Comparison of ENCODE assay signal across 15 cellular contexts in the genomic region with DNA sequence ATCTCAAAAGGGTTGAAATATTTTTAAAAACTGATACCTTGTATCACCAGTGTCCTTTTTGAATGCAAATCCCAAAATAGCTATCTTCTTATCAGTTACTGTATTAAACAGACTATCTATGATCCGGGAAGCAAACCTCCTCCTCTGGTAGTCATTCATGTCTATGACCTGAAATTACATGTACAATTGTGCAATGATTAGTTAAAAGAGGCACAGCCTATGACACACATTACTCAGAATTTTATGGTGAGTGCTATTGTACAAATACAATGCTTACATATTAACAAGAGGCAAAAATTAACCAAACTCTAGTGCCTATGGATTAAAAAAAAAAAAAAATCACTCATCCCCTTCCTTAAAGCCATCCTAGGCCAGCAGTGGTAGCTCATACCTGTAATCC.
"Had no signal": no experiment of that assay in that cellular context is flagged by ENCODE, and none has a peak within 500 bp of the region (broad histone marks: within the 10 kb centered on the region; RNA-seq: fewer than 3 reads in every experiment).

No MANE protein-coding gene starts in this region.

- H3K4me1 Mint-ChIP-seq: activated CD4-positive, alpha-beta memory T cell treated with anti-CD3 and anti-CD28 coated beads, Interleukin-2, amount 10 ng/mL, durations not matched to agents 7 days and 5 days; activated CD4-positive, alpha-beta T cell treated with anti-CD3 and anti-CD28 coated beads for 36 hours; memory B cell; nephron progenitor cell; T-cell had no signal

- H3K36me3 ChIP-seq: ovary had no signal

- H3K4me3 Mint-ChIP-seq: activated CD4-positive, alpha-beta memory T cell treated with anti-CD3 and anti-CD28 coated beads, Interleukin-2, amount 10 ng/mL, durations not matched to agents 7 days and 5 days; activated CD4-positive, alpha-beta T cell treated with anti-CD3 and anti-CD28 coated beads for 36 hours; activated naive CD4-positive, alpha-beta T cell treated with anti-CD3 and anti-CD28 coated beads for 36 hours; activated T-cell treated with anti-CD3 and anti-CD28 coated beads, Interleukin-2, amount 50 U/mL, for 72 hours; memory B cell; nephron progenitor cell; T-cell had no signal

- H3K4me1 ChIP-seq: left ventricle myocardium inferior had no signal

- H3K27me3 ChIP-seq: adrenal gland, heart left ventricle, ovary had no signal

- H3K9me3 ChIP-seq: adrenal gland, heart left ventricle, left ventricle myocardium inferior, ovary had no signal

- H3K9me3 Mint-ChIP-seq: activated CD4-positive, alpha-beta memory T cell treated with anti-CD3 and anti-CD28 coated beads, Interleukin-2, amount 10 ng/mL, durations not matched to agents 7 days and 5 days; activated naive CD4-positive, alpha-beta T cell treated with anti-CD3 and anti-CD28 coated beads for 36 hours; activated T-cell treated with anti-CD3 and anti-CD28 coated beads, Interleukin-2, amount 50 U/mL, for 72 hours; memory B cell; nephron progenitor cell; T-cell had no signal

- DNase-seq: activated CD4-positive, alpha-beta memory T cell treated with anti-CD3 and anti-CD28 coated beads, Interleukin-2, amount 10 ng/mL, durations not matched to agents 7 days and 5 days; activated CD4-positive, alpha-beta T cell treated with anti-CD3 and anti-CD28 coated beads for 36 hours; activated naive CD4-positive, alpha-beta T cell treated with anti-CD3 and anti-CD28 coated beads for 36 hours; activated T-cell treated with anti-CD3 and anti-CD28 coated beads, Interleukin-2, amount 50 U/mL, for 72 hours; adrenal gland; dermis blood vessel endothelial cell; erythroblast; heart left ventricle; left ventricle myocardium inferior; nephron progenitor cell; ovary; retina; T-cell; WERI-Rb-1 had no signal

- H3K27ac Mint-ChIP-seq: activated CD4-positive, alpha-beta memory T cell treated with anti-CD3 and anti-CD28 coated beads, Interleukin-2, amount 10 ng/mL, durations not matched to agents 7 days and 5 days; activated CD4-positive, alpha-beta T cell treated with anti-CD3 and anti-CD28 coated beads for 36 hours; activated naive CD4-positive, alpha-beta T cell treated with anti-CD3 and anti-CD28 coated beads for 36 hours; activated T-cell treated with anti-CD3 and anti-CD28 coated beads, Interleukin-2, amount 50 U/mL, for 72 hours; memory B cell; nephron progenitor cell; T-cell had no signal

- ATAC-seq: activated CD4-positive, alpha-beta T cell treated with anti-CD3 and anti-CD28 coated beads for 36 hours; activated T-cell treated with anti-CD3 and anti-CD28 coated beads, Interleukin-2, amount 50 U/mL, for 72 hours; heart left ventricle; T-cell had no signal

- H3K27ac ChIP-seq: heart left ventricle, left ventricle myocardium inferior, ovary, WERI-Rb-1 had no signal

- H3K4me3 ChIP-seq: adrenal gland, heart left ventricle, left ventricle myocardium inferior, ovary had no signal

- H3K27me3 Mint-ChIP-seq: activated CD4-positive, alpha-beta memory T cell treated with anti-CD3 and anti-CD28 coated beads, Interleukin-2, amount 10 ng/mL, durations not matched to agents 7 days and 5 days; activated CD4-positive, alpha-beta T cell treated with anti-CD3 and anti-CD28 coated beads for 36 hours; memory B cell; T-cell had no signal
